ENCODE assay signal across 8 cellular contexts in the genomic region with DNA sequence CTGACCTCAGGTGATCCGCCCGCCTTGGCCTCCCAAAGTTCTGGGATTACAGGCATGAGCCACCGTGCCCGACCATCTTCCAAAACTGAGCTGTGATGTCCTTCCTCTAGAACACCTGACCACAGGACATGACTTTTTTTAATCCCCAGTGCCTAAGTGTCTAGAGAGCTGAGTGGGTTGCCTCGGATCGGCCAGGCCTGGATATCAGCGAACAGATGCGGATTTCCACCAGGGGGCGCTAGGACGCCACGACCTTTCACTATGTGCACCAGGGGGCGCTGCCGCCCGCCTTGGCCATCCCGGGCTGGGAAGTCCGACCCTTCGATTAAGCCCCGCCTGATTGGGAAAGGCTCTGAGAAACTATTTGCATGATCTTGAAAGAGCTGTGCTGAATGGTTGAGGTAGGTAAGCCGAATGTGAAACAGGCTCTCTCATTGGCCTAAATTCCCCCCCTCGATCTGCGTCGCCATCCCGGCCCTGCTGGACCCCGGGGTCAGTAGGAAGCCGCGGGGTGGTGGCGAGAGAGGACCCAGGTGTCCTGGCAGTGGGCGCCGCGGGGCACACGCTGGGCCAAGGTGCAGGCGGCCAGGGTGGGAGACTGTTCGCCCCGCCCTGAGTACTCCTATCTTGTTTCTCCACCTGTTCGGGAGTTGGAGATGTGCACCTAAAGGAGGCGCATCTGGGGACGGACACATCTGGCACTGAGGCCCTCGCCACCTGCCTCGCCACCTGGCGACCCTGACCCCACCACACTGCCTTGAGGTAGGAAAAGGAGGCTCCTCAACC. TPM values are rescaled to one million over a fixed set of nuclear protein-coding genes. Genes with fewer than 3 reads are reported as not detected.
DNase-seq lines count a peak whose midpoint lies in the region; ATAC-seq and TF ChIP-seq lines count a peak whose summit lies in the region.

Gene ACBD4, plus strand, starts transcription at position 496 of the 786 bp plus-strand sequence. CDS start 458 bp downstream, outside the sequence.

- DNase-seq in NCI-H1694 treated with DMSO at 0.1 percent for 48 hours (lab: John Stamatoyannopoulos, UW) (peak; percentile 96), T-helper 2 cell (peak; percentile 93 to 96 (median 95)), anterior cingulate cortex (lab: John Stamatoyannopoulos, UW) (peak; percentile 68 to 98 (median 89)), right atrium auricular region (ENCODE audit: low spot score) (peak; percentile 99), pulmonary artery endothelial cell (ENCODE audit: low read depth, low spot score) (peak; percentile 90), vagina (ENCODE audit: extremely low spot score in 2 of 2) (peak; percentile 96 to 98)

- H3K27me3 ChIP-seq in right atrium auricular region (no peaks in the 10 kb centered on the region), vagina (no peaks in the 10 kb centered on the region)

- H3K27ac ChIP-seq in right atrium auricular region: peak within 1 kb of the TSS; percentile 76 to 84
- H3K27ac ChIP-seq in vagina: peak within 1 kb of the TSS; percentile 90

- ATAC-seq in HG02885 (IDR thresholded peaks at IDR 0.05; ENCODE audit: poor library complexity, unreplicated experiment): peak; percentile 77

- H3K4me3 ChIP-seq in right atrium auricular region: peak within 1 kb of the TSS; percentile 58 to 73
- H3K4me3 ChIP-seq in vagina: peak within 1 kb of the TSS; percentile 69 to 70

- no peaks in the 10 kb centered on the region for H3K36me3 ChIP-seq in right atrium auricular region
- H3K36me3 ChIP-seq in vagina: no peaks in the 10 kb centered on the region

- peaks cover 0 to 32% of the 10 kb centered on the region in 2 donors for H3K4me1 ChIP-seq in right atrium auricular region
- peaks cover 32% of the 10 kb centered on the region for H3K4me1 ChIP-seq in vagina

- peak; percentile 81 for TF ChIP-seq POLR2A in GM15510 (IDR thresholded peaks at IDR 0.05; ENCODE audit: borderline replicate concordance, extremely low read depth, insufficient read length)
- TF ChIP-seq POLR2A in vagina (IDR thresholded peaks at IDR 0.05): peak in 1 of 2 donors; percentile 51

- intact Hi-C loops in vagina (cut with DNase I): loop anchor here (5.0 kb wide), 1 partner anchor 62 kb away; no protein-coding TSS in a partner anchor

- H3K9me3 ChIP-seq in right atrium auricular region (no peaks in the 10 kb centered on the region), vagina (no peaks in the 10 kb centered on the region)

- TF ChIP-seq CTCF in right atrium auricular region (IDR thresholded peaks at IDR 0.05) (peak; percentile 99), vagina (IDR thresholded peaks at IDR 0.05) (peak; percentile 100)

RNA-seq across cellular contexts. Expression of gene ACBD4, which starts in this region (rescaled TPM):
- total RNA-seq in right atrium auricular region (1 to 10 TPM; 9.0 to 9.4 TPM), pulmonary artery endothelial cell (4.4 and 5.5 TPM in 2 replicates), vagina (18.9 TPM)

Comparison
In these comparisons a context has a peak if more than half of its experiments do, and no peak if none do; other contexts are left out.
1. Peak in every context shown above with its lines: DNase-seq, ATAC-seq, H3K4me3 ChIP-seq and H3K27ac ChIP-seq.